In the genomic region with DNA sequence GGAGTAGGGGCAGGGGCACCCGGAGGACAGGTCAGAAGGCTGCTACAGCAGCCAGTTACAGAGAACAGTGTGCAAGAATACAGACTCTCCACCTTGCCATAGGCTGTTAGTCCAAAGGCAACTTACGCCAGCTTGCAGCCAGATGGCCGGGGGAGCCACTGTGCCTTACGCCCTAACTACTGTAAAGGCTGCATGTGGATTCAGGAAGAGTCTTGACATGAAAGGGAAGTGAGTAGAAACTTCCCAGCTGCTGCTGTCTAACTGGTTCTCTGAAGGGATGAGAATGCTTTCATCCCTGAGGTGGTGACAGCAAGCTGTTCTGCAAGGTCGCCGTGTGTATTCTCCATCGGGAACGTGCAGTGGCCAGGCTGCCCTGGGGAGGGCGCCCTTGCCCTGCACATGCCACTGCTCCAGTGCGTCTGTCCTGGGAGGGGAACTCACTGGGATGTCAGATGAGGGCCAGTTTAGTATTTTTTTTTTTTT, we compare ENCODE assay signal across 1 cellular context.
TF ChIP-seq lines count a peak whose summit lies in the region.

No MANE protein-coding gene starts in this region.

TF ChIP-seq in HepG2, 621 proteins besides CTCF, POLR2A, EP300 and RAD21 (continued from another document and continues in another):
- TF ChIP-seq, protein P1, sequence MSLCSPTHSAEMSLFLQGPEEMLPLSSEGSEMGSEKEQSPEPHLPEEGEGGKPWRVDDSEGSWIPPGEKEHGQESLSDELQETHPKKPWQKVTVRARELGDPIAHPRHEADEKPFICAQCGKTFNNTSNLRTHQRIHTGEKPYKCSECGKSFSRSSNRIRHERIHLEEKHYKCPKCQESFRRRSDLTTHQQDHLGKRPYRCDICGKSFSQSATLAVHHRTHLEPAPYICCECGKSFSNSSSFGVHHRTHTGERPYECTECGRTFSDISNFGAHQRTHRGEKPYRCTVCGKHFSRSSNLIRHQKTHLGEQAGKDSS (CRISPR knock-in tag; IDR thresholded peaks at IDR 0.05; ENCODE audit: borderline replicate concordance, low read depth) = 0 out of 2 replicates have a peak, but pooled peaks have one; percentile 25
- TF ChIP-seq, protein P2, sequence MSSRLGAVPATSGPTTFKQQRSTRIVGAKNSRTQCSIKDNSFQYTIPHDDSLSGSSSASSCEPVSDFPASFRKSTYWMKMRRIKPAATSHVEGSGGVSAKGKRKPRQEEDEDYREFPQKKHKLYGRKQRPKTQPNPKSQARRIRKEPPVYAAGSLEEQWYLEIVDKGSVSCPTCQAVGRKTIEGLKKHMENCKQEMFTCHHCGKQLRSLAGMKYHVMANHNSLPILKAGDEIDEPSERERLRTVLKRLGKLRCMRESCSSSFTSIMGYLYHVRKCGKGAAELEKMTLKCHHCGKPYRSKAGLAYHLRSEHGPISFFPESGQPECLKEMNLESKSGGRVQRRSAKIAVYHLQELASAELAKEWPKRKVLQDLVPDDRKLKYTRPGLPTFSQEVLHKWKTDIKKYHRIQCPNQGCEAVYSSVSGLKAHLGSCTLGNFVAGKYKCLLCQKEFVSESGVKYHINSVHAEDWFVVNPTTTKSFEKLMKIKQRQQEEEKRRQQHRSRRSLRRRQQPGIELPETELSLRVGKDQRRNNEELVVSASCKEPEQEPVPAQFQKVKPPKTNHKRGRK (CRISPR knock-in tag; IDR thresholded peaks at IDR 0.05) = 0 out of 2 replicates have a peak, but pooled peaks have one; percentile 35
- TF ChIP-seq RXRB (CRISPR knock-in tag; IDR thresholded peaks at IDR 0.05; ENCODE audit: borderline replicate concordance) (peak; percentile 47; the same call in 1 of the 2 replicates), MED13 (CRISPR knock-in tag; IDR thresholded peaks at IDR 0.05) (no peak), ZNF10 (CRISPR knock-in tag; IDR thresholded peaks at IDR 0.05; ENCODE audit: borderline replicate concordance, low read depth) (no peak), SPEN (CRISPR knock-in tag; IDR thresholded peaks at IDR 0.05; ENCODE audit: low read depth) (peak; percentile 37; the same call in 1 of the 2 replicates), ZNF891 (CRISPR knock-in tag; IDR thresholded peaks at IDR 0.05) (0 out of 2 replicates have a peak, but pooled peaks have one; percentile 21), GPN1 (CRISPR knock-in tag; IDR thresholded peaks at IDR 0.05; ENCODE audit: borderline replicate concordance) (no peak), TGIF2 (CRISPR knock-in tag; IDR thresholded peaks at IDR 0.05) (no peak), ZNF556 (CRISPR knock-in tag; IDR thresholded peaks at IDR 0.05; ENCODE audit: borderline replicate concordance) (0 out of 2 replicates have a peak, but pooled peaks have one; percentile 40), REL (CRISPR knock-in tag; conservative IDR thresholded peaks at IDR 0.05) (no peak), SAP130 (CRISPR knock-in tag; IDR thresholded peaks at IDR 0.05; ENCODE audit: low read depth) (0 out of 2 replicates have a peak, but pooled peaks have one; percentile 29), ZNF335 (CRISPR knock-in tag; IDR thresholded peaks at IDR 0.05) (peak; percentile 90), TRIM24 (CRISPR knock-in tag; IDR thresholded peaks at IDR 0.05) (no peak), MAZ (IDR thresholded peaks at IDR 0.05; ENCODE audit: borderline replicate concordance, low read depth, low read length) (no peak), MAZ (CRISPR knock-in tag; IDR thresholded peaks at IDR 0.05; ENCODE audit: low read depth) (0 out of 2 replicates have a peak, but pooled peaks have one; percentile 27), NFE2L1 (CRISPR knock-in tag; IDR thresholded peaks at IDR 0.05; ENCODE audit: borderline replicate concordance) (no peak), ZNF331 (CRISPR knock-in tag; IDR thresholded peaks at IDR 0.05) (0 out of 2 replicates have a peak, but pooled peaks have one; percentile 21), STAG1 (CRISPR knock-in tag; IDR thresholded peaks at IDR 0.05) (peak; percentile 97), KDM3A (CRISPR knock-in tag; IDR thresholded peaks at IDR 0.05; ENCODE audit: low read depth) (no peak), YY1 (IDR thresholded peaks at IDR 0.05; ENCODE audit: insufficient read depth, insufficient replicate concordance, low read depth, low read length) (peak; percentile 23), ZNF619 (CRISPR knock-in tag; IDR thresholded peaks at IDR 0.05) (0 out of 2 replicates have a peak, but pooled peaks have one; percentile 51), FOXA3 (CRISPR knock-in tag; IDR thresholded peaks at IDR 0.05) (0 out of 2 replicates have a peak, but pooled peaks have one; percentile 34), PAWR (CRISPR knock-in tag; IDR thresholded peaks at IDR 0.05; ENCODE audit: borderline replicate concordance) (no peak), ZNF501 (CRISPR knock-in tag; IDR thresholded peaks at IDR 0.05) (no peak), MIXL1 (CRISPR knock-in tag; IDR thresholded peaks at IDR 0.05) (0 out of 2 replicates have a peak, but pooled peaks have one; percentile 46)
- TF ChIP-seq, protein P3, sequence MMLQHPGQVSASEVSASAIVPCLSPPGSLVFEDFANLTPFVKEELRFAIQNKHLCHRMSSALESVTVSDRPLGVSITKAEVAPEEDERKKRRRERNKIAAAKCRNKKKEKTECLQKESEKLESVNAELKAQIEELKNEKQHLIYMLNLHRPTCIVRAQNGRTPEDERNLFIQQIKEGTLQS (CRISPR knock-in tag; IDR thresholded peaks at IDR 0.05) = peak; percentile 8; the same call in 1 of the 2 replicates
- TF ChIP-seq, protein P4, sequence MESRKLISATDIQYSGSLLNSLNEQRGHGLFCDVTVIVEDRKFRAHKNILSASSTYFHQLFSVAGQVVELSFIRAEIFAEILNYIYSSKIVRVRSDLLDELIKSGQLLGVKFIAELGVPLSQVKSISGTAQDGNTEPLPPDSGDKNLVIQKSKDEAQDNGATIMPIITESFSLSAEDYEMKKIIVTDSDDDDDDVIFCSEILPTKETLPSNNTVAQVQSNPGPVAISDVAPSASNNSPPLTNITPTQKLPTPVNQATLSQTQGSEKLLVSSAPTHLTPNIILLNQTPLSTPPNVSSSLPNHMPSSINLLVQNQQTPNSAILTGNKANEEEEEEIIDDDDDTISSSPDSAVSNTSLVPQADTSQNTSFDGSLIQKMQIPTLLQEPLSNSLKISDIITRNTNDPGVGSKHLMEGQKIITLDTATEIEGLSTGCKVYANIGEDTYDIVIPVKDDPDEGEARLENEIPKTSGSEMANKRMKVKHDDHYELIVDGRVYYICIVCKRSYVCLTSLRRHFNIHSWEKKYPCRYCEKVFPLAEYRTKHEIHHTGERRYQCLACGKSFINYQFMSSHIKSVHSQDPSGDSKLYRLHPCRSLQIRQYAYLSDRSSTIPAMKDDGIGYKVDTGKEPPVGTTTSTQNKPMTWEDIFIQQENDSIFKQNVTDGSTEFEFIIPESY (CRISPR knock-in tag; IDR thresholded peaks at IDR 0.05) = peak; percentile 90
- TF ChIP-seq, protein P5, sequence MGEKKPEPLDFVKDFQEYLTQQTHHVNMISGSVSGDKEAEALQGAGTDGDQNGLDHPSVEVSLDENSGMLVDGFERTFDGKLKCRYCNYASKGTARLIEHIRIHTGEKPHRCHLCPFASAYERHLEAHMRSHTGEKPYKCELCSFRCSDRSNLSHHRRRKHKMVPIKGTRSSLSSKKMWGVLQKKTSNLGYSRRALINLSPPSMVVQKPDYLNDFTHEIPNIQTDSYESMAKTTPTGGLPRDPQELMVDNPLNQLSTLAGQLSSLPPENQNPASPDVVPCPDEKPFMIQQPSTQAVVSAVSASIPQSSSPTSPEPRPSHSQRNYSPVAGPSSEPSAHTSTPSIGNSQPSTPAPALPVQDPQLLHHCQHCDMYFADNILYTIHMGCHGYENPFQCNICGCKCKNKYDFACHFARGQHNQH (CRISPR knock-in tag; IDR thresholded peaks at IDR 0.05) = no peak
- TF ChIP-seq, protein P6, sequence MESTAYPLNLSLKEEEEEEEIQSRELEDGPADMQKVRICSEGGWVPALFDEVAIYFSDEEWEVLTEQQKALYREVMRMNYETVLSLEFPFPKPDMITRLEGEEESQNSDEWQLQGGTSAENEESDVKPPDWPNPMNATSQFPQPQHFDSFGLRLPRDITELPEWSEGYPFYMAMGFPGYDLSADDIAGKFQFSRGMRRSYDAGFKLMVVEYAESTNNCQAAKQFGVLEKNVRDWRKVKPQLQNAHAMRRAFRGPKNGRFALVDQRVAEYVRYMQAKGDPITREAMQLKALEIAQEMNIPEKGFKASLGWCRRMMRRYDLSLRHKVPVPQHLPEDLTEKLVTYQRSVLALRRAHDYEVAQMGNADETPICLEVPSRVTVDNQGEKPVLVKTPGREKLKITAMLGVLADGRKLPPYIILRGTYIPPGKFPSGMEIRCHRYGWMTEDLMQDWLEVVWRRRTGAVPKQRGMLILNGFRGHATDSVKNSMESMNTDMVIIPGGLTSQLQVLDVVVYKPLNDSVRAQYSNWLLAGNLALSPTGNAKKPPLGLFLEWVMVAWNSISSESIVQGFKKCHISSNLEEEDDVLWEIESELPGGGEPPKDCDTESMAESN (CRISPR knock-in tag; conservative IDR thresholded peaks at IDR 0.05) = 0 out of 2 replicates have a peak, but pooled peaks have one; percentile 47
- TF ChIP-seq, protein P7, sequence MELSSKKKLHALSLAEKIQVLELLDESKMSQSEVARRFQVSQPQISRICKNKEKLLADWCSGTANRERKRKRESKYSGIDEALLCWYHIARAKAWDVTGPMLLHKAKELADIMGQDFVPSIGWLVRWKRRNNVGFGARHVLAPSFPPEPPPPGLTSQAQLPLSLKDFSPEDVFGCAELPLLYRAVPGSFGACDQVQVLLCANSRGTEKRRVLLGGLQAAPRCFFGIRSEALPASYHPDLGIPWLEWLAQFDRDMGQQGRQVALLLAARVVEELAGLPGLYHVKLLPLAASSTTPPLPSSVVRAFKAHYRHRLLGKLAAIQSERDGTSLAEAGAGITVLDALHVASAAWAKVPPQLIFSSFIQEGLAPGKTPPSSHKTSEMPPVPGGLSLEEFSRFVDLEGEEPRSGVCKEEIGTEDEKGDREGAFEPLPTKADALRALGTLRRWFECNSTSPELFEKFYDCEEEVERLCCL (CRISPR knock-in tag; IDR thresholded peaks at IDR 0.05; ENCODE audit: borderline replicate concordance) = no peak
- TF ChIP-seq, protein P8, sequence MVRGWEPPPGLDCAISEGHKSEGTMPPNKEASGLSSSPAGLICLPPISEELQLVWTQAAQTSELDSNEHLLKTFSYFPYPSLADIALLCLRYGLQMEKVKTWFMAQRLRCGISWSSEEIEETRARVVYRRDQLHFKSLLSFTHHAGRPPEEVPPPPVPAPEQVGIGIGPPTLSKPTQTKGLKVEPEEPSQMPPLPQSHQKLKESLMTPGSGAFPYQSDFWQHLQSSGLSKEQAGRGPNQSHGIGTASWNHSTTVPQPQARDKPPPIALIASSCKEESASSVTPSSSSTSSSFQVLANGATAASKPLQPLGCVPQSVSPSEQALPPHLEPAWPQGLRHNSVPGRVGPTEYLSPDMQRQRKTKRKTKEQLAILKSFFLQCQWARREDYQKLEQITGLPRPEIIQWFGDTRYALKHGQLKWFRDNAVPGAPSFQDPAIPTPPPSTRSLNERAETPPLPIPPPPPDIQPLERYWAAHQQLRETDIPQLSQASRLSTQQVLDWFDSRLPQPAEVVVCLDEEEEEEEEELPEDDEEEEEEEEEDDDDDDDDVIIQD (CRISPR knock-in tag; IDR thresholded peaks at IDR 0.05; ENCODE audit: low read depth) = peak; percentile 49; the same call in 1 of the 2 replicates
- TF ChIP-seq, protein P9, sequence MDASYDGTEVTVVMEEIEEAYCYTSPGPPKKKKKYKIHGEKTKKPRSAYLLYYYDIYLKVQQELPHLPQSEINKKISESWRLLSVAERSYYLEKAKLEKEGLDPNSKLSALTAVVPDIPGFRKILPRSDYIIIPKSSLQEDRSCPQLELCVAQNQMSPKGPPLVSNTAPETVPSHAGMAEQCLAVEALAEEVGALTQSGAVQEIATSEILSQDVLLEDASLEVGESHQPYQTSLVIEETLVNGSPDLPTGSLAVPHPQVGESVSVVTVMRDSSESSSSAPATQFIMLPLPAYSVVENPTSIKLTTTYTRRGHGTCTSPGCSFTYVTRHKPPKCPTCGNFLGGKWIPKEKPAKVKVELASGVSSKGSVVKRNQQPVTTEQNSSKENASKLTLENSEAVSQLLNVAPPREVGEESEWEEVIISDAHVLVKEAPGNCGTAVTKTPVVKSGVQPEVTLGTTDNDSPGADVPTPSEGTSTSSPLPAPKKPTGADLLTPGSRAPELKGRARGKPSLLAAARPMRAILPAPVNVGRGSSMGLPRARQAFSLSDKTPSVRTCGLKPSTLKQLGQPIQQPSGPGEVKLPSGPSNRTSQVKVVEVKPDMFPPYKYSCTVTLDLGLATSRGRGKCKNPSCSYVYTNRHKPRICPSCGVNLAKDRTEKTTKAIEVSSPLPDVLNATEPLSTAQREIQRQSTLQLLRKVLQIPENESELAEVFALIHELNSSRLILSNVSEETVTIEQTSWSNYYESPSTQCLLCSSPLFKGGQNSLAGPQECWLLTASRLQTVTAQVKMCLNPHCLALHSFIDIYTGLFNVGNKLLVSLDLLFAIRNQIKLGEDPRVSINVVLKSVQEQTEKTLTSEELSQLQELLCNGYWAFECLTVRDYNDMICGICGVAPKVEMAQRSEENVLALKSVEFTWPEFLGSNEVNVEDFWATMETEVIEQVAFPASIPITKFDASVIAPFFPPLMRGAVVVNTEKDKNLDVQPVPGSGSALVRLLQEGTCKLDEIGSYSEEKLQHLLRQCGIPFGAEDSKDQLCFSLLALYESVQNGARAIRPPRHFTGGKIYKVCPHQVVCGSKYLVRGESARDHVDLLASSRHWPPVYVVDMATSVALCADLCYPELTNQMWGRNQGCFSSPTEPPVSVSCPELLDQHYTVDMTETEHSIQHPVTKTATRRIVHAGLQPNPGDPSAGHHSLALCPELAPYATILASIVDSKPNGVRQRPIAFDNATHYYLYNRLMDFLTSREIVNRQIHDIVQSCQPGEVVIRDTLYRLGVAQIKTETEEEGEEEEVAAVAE (CRISPR knock-in tag; IDR thresholded peaks at IDR 0.05; ENCODE audit: borderline replicate concordance) = no peak
- TF ChIP-seq, protein P10, sequence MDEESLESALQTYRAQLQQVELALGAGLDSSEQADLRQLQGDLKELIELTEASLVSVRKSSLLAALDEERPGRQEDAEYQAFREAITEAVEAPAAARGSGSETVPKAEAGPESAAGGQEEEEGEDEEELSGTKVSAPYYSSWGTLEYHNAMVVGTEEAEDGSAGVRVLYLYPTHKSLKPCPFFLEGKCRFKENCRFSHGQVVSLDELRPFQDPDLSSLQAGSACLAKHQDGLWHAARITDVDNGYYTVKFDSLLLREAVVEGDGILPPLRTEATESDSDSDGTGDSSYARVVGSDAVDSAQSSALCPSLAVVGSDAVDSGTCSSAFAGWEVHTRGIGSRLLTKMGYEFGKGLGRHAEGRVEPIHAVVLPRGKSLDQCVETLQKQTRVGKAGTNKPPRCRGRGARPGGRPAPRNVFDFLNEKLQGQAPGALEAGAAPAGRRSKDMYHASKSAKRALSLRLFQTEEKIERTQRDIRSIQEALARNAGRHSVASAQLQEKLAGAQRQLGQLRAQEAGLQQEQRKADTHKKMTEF (CRISPR knock-in tag; IDR thresholded peaks at IDR 0.05) = no peak
- TF ChIP-seq, protein P11, sequence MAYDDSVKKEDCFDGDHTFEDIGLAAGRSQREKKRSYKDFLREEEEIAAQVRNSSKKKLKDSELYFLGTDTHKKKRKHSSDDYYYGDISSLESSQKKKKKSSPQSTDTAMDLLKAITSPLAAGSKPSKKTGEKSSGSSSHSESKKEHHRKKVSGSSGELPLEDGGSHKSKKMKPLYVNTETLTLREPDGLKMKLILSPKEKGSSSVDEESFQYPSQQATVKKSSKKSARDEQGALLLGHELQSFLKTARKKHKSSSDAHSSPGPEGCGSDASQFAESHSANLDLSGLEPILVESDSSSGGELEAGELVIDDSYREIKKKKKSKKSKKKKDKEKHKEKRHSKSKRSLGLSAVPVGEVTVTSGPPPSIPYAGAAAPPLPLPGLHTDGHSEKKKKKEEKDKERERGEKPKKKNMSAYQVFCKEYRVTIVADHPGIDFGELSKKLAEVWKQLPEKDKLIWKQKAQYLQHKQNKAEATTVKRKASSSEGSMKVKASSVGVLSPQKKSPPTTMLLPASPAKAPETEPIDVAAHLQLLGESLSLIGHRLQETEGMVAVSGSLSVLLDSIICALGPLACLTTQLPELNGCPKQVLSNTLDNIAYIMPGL (CRISPR knock-in tag; IDR thresholded peaks at IDR 0.05; ENCODE audit: borderline replicate concordance in 1 of 2, low read depth in 1 of 2) = 0 out of 4 replicates have a peak, but pooled peaks of 1 of the 2 experiments have one; percentile 47
